Comparison of ENCODE assay signal across 10 cellular contexts in genomic region chr3:188170461-188171459, GRCh38. TPM values are rescaled to one million over a fixed set of nuclear protein-coding genes. Genes with fewer than 3 reads are reported as not detected.
A peak's percentile ranks its signal among the peaks of the same experiment; 100 is the strongest.
DNase-seq lines count a peak whose midpoint lies in the region; ATAC-seq, FAIRE-seq and TF ChIP-seq lines count a peak whose summit lies in the region.
"Had no signal": no experiment of that assay in that cellular context is flagged by ENCODE, and none has a peak within 500 bp of the region (broad histone marks: within the 10 kb centered on the region; RNA-seq: fewer than 3 reads in every experiment).

No MANE protein-coding gene starts in this region.

- WGBS in heart right ventricle, 2 donors: 92 to 96% methylated on average over 8 of the region's 8 CpGs

- H3K4me3 ChIP-seq in heart right ventricle (no peak overlapping the region), uterus (no peak overlapping the region), kidney (ENCODE audit: low read length in 2 of 2) (no peak overlapping the region)
- H3K4me3 ChIP-seq: upper lobe of left lung had no signal

- H3K36me3 Mint-ChIP-seq in activated naive CD8-positive, alpha-beta T cell: peaks cover 7% of the 10 kb centered on the region
- H3K36me3 Mint-ChIP-seq in natural killer cell treated with Interleukin-12 subunit alpha and Interleukin-12 subunit beta and Interleukin-15 and Interleukin-18, amount 100 ng/mL, for 72 hours: no peaks in the 10 kb centered on the region

- H3K4me1 Mint-ChIP-seq in activated naive CD8-positive, alpha-beta T cell (ENCODE audit: low read depth): peaks cover 49% of the 10 kb centered on the region
- H3K4me1 Mint-ChIP-seq in natural killer cell treated with Interleukin-12 subunit alpha and Interleukin-12 subunit beta and Interleukin-15 and Interleukin-18, amount 100 ng/mL, for 72 hours (ENCODE audit: low read depth in 2 of 2): peaks cover 37 to 43% of the 10 kb centered on the region in 2 donors

- peak overlapping the region; percentile 20 for H3K4me3 Mint-ChIP-seq in activated naive CD8-positive, alpha-beta T cell
- H3K4me3 Mint-ChIP-seq in natural killer cell treated with Interleukin-12 subunit alpha and Interleukin-12 subunit beta and Interleukin-15 and Interleukin-18, amount 100 ng/mL, for 72 hours: peak overlapping the region; percentile 2

- H3K9me3 Mint-ChIP-seq in activated naive CD8-positive, alpha-beta T cell (ENCODE audit: low read depth): no peaks in the 10 kb centered on the region
- H3K9me3 Mint-ChIP-seq in natural killer cell treated with Interleukin-12 subunit alpha and Interleukin-12 subunit beta and Interleukin-15 and Interleukin-18, amount 100 ng/mL, for 72 hours: peaks cover 4% of the 10 kb centered on the region

- H3K4me1 ChIP-seq in heart right ventricle (peaks cover 17 to 98% (median 50%) of the 10 kb centered on the region in 9 donors), uterus (peaks cover 0 to 8% of the 10 kb centered on the region in 2 donors), kidney (ENCODE audit: control insufficient read depth in 1 of 2, insufficient read depth in 1 of 2, low read depth in 1 of 2, low read length in 2 of 2) (peaks cover 27 to 42% of the 10 kb centered on the region in 2 donors)

- DNase-seq in heart right ventricle (no peak), cardiac septum (ENCODE audit: low spot score) (no peak), uterus (no peak), kidney (no peak), C1 segment of cervical spinal cord (lab: John Stamatoyannopoulos, UW) (no peak)
- DNase-seq in natural killer cell treated with Interleukin-12 subunit alpha and Interleukin-12 subunit beta and Interleukin-15 and Interleukin-18, amount 100 ng/mL, for 72 hours (ENCODE audit: low spot score): no peak
- DNase-seq: H7, upper lobe of left lung had no signal

- peak overlapping the region in 1 of 2 donors; percentile 12 for H3K9ac ChIP-seq in kidney (ENCODE audit: low read length in 2 of 2)

- peaks cover 0 to 7% (median 0%) of the 10 kb centered on the region in 9 donors for H3K36me3 ChIP-seq in heart right ventricle
- H3K36me3 ChIP-seq in uterus: no peaks in the 10 kb centered on the region
- H3K36me3 ChIP-seq in kidney (ENCODE audit: control insufficient read depth in 1 of 2, insufficient read depth in 2 of 2, low read length in 2 of 2): no peaks in the 10 kb centered on the region

- H3K27ac ChIP-seq in heart right ventricle (peak overlapping the region in 7 of 10 donors; percentile 4 to 73 (median 61)), uterus (peak overlapping the region; percentile 52 to 67), kidney (ENCODE audit: low read depth in 2 of 2, low read length in 2 of 2) (no peak overlapping the region)

- TF ChIP-seq POLR2A in uterus (IDR thresholded peaks at IDR 0.05): no peak

- FAIRE-seq in kidney (lab: Jason Lieb, UNC): no peak

- H3K27ac Mint-ChIP-seq in activated naive CD8-positive, alpha-beta T cell: peak overlapping the region; percentile 88
- H3K27ac Mint-ChIP-seq in natural killer cell treated with Interleukin-12 subunit alpha and Interleukin-12 subunit beta and Interleukin-15 and Interleukin-18, amount 100 ng/mL, for 72 hours: peak overlapping the region; percentile 17 to 25

- ATAC-seq in heart right ventricle (no peak), GM21390 (IDR thresholded peaks at IDR 0.05; ENCODE audit: unreplicated experiment) (no peak)
- ATAC-seq in natural killer cell treated with Interleukin-12 subunit alpha and Interleukin-12 subunit beta and Interleukin-15 and Interleukin-18, amount 100 ng/mL, for 72 hours: peak in 1 of 2 donors; percentile 68

- intact Hi-C loops in heart right ventricle (cut with DNase I) (no loop called here), cardiac septum (cut with DNase I) (no loop called here), uterus (cut with DNase I; ENCODE audit: low total_unique reads) (no loop called here), kidney (cut with DNase I) (no loop called here)

- H3K27me3 Mint-ChIP-seq in activated naive CD8-positive, alpha-beta T cell: no peaks in the 10 kb centered on the region
- H3K27me3 Mint-ChIP-seq in natural killer cell treated with Interleukin-12 subunit alpha and Interleukin-12 subunit beta and Interleukin-15 and Interleukin-18, amount 100 ng/mL, for 72 hours: no peaks in the 10 kb centered on the region

- TF ChIP-seq CTCF in heart right ventricle (IDR thresholded peaks at IDR 0.05) (no peak), uterus (IDR thresholded peaks at IDR 0.05) (no peak), kidney (IDR thresholded peaks at IDR 0.05; ENCODE audit: borderline replicate concordance, extremely low read depth, insufficient read depth) (no peak)

- H3K9me3 ChIP-seq in heart right ventricle (no peaks in the 10 kb centered on the region), uterus (no peaks in the 10 kb centered on the region), kidney (ENCODE audit: control insufficient read depth in 1 of 2, low read length in 2 of 2) (no peaks in the 10 kb centered on the region)
- H3K9me3 ChIP-seq: upper lobe of left lung had no signal

- H3K27me3 ChIP-seq in heart right ventricle: no peaks in the 10 kb centered on the region
- H3K27me3 ChIP-seq in uterus: no peaks in the 10 kb centered on the region
- H3K27me3 ChIP-seq: upper lobe of left lung had no signal

RNA-seq across cellular contexts. Expression of gene LPP, which starts 16.8 kb away (rescaled TPM):
- total RNA-seq in heart right ventricle (100 to 1,000 TPM; 116 to 188 (median 148) TPM), cardiac septum (145 TPM), uterus (1,000 to 10,000 TPM in 1 of 4 donors, 100 to 1,000 TPM in 3; 180 to 1,374 (median 712) TPM), kidney (233 TPM)
- polyA plus RNA-seq in heart right ventricle (10 to 100 TPM in 1 of 2 donors, 1 to 10 TPM in 1; 8.5 to 12.9 TPM), kidney (ENCODE audit: insufficient read depth, low read depth, low replicate concordance) (6.7 TPM)
- total RNA-seq in natural killer cell treated with Interleukin-12 subunit alpha and Interleukin-12 subunit beta and Interleukin-15 and Interleukin-18, amount 100 ng/mL, for 72 hours: 10 to 100 TPM; 52.7 to 56.7 TPM

Comparison
In these comparisons a context has a peak if more than half of its experiments do, and no peak if none do; other contexts are left out.
1. H3K27ac ChIP-seq: peak in heart right ventricle (7 of 10) and uterus (2 of 2); none in kidney (0 of 2).